1 cellular context compared by ENCODE assay signal in the genomic region with DNA sequence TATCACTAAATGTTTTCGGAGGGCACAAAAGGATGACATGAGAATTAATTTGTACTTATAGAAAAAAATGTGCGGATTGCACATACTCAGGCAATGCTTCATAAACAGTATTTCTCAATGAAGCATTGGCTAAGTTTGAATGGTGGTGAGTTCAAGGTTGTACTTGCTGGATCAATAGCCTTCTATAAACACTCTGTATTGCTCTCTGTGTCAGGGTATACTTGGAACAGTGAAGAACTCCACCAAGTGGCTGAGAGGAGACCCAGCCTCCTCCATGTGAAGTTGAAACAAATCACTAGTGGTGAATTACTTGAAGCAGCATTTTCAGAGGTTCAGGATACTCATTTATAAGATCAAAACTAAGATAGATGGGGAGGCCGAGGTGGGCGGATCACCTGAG.
TF ChIP-seq lines count a peak whose summit lies in the region.

No MANE protein-coding gene starts in this region.

TF ChIP-seq in GM12878, 131 proteins besides CTCF, POLR2A, EP300 and RAD21 (continued from another document):
- no peak for TF ChIP-seq ZNF592 (IDR thresholded peaks at IDR 0.05)
- no peak for TF ChIP-seq SRF (IDR thresholded peaks at IDR 0.05; ENCODE audit: low read depth in 2 of 2, low read length in 2 of 2)
- TF ChIP-seq HDAC6 (IDR thresholded peaks at IDR 0.05; ENCODE audit: unreplicated experiment) = no peak
- no peak for TF ChIP-seq MEF2B (IDR thresholded peaks at IDR 0.05; ENCODE audit: partially characterized antibody, poor library complexity, severe bottlenecking)
- TF ChIP-seq STAT1 (conservative IDR thresholded peaks at IDR 0.05) = no peak
- TF ChIP-seq MYB (IDR thresholded peaks at IDR 0.05; ENCODE audit: borderline replicate concordance, low read depth, low read length) = no peak
